In the genomic region with DNA sequence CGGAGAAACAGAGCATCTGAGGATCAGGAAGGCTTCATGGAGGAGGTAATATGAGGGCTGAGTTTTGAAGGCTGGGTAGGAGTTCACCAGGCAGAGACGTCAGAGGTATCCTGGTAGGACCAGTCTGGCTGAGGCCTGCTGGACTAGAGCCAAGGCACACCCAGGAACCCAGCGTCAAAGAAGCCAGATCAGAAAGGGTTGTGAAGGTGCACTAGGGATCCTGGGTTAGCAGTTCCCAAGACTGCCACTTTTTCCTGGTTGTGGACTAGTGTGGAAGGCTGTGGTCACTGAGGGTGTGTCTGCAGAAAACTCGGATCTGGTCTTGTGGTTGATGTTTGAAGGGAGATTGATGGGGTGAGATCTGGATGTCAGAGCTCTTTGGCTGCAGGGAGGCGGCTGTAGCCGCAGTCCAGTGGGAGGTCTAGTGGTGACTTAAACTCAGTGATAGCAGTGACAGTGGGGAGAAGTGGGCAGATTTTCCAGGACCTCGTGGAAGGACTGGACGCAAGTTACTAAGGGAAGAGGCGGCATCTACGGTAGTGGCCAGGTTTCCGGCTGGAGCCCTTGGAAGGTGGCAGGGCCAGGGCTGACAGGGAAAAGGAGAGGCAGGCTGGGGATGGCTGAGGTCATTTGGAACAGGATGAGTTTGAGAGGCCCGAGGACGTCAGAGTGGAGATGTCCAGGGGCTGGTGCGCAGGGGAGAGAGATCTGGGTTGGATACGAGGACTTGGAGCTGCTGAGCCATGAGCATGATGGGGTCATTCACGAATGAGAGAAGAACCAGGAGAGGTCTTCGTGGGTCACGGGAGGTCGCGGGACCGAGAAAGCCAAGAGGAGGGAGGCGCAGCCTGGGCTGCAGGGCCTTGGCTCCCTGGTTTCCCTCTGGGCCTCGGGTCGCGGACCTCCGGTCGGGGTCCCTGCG, we compare ENCODE assay signal across 1 cellular context.
TF ChIP-seq lines count a peak whose summit lies in the region.

No MANE protein-coding gene starts in this region.

TF ChIP-seq in endothelial cell of umbilical vein, 7 proteins besides CTCF, POLR2A, EP300 and RAD21:
- TF ChIP-seq JUN (IDR thresholded peaks at IDR 0.05; ENCODE audit: borderline replicate concordance, insufficient read depth, insufficient read length, low read depth) (no peak), POLR2AphosphoS5 (IDR thresholded peaks at IDR 0.05; ENCODE audit: insufficient read depth, low read depth, low read length) (no peak), EZH2 (IDR thresholded peaks at IDR 0.05; ENCODE audit: borderline replicate concordance, low read depth, low read length, severe bottlenecking) (no peak), MYC (IDR thresholded peaks at IDR 0.05; ENCODE audit: low read depth, low read length) (no peak), FOS (IDR thresholded peaks at IDR 0.05; ENCODE audit: borderline replicate concordance, insufficient read depth, low read length) (no peak), GATA2 (IDR thresholded peaks at IDR 0.05; ENCODE audit: insufficient read depth, insufficient read length, low read depth, low read length) (no peak)
- TF ChIP-seq, protein P1, sequence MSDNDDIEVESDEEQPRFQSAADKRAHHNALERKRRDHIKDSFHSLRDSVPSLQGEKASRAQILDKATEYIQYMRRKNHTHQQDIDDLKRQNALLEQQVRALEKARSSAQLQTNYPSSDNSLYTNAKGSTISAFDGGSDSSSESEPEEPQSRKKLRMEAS (IDR thresholded peaks at IDR 0.05; ENCODE audit: insufficient read depth, insufficient read length), result no peak
